30 cellular contexts compared by ENCODE assay signal in genomic region chr22:47320560-47320959, GRCh38.
"Had no signal": no experiment of that assay in that cellular context is flagged by ENCODE, and none has a peak within 500 bp of the region (broad histone marks: within the 10 kb centered on the region; RNA-seq: fewer than 3 reads in every experiment).

No MANE protein-coding gene starts in this region.

- ATAC-seq: activated naive CD4-positive, alpha-beta T cell treated with anti-CD3 and anti-CD28 coated beads, Interleukin-2, amount 50 U/mL, for 72 hours; activated naive CD8-positive, alpha-beta T cell treated with anti-CD3 and anti-CD28 coated beads, Interleukin-2, amount 50 U/mL, for 24 hours; activated T-cell treated with anti-CD3 and anti-CD28 coated beads, Interleukin-2, amount 50 U/mL, for 4 hours; activated T-cell treated with anti-CD3 and anti-CD28 coated beads, Interleukin-2, amount 50 U/mL, for 72 hours; activated T-helper 17 cell treated with anti-CD3 and anti-CD28 coated beads, Interleukin-2, amount 50 U/mL, for 72 hours; body of pancreas had no signal

- H3K4me1 ChIP-seq: adrenal gland, ascending aorta, body of pancreas, breast epithelium had no signal

- H3K4me3 ChIP-seq: adrenal gland, ascending aorta, body of pancreas, breast epithelium, cardiac muscle cell had no signal

- H3K36me3 ChIP-seq: adrenal gland, ascending aorta, brain microvascular endothelial cell, breast epithelium, cardiac muscle cell had no signal

- H3K27me3 ChIP-seq: adrenal gland, ascending aorta, body of pancreas, brain microvascular endothelial cell, cardiac muscle cell had no signal

- DNase-seq: activated effector memory CD4-positive, alpha-beta T cell treated with anti-CD3 and anti-CD28 coated beads, Interleukin-2, amount 50 U/mL, for 16 hours; activated effector memory CD4-positive, alpha-beta T cell treated with Interleukin-2 at 50 U/mL for 16 hours; activated gamma-delta T cell; activated gamma-delta T cell treated with Interleukin-2 at 50 U/mL for 16 hours; activated naive CD4-positive, alpha-beta T cell; activated naive CD4-positive, alpha-beta T cell treated with anti-CD3 and anti-CD28 coated beads for 36 hours; activated naive CD4-positive, alpha-beta T cell treated with anti-CD3 and anti-CD28 coated beads, Interleukin-2, amount 10 ng/mL, durations not matched to agents 7 days and 5 days; activated naive CD4-positive, alpha-beta T cell treated with anti-CD3 and anti-CD28 coated beads, Interleukin-2, amount 50 U/mL, for 16 hours; activated naive CD4-positive, alpha-beta T cell treated with Interleukin-2 at 50 U/mL for 16 hours; activated naive CD8-positive, alpha-beta T cell treated with anti-CD3 and anti-CD28 coated beads for 36 hours; activated naive CD8-positive, alpha-beta T cell treated with anti-CD3 and anti-CD28 coated beads, Interleukin-2, amount 10 ng/mL, durations not matched to agents 7 days and 5 days; activated naive CD8-positive, alpha-beta T cell treated with anti-CD3 and anti-CD28 coated beads, Interleukin-2, amount 50 U/mL, for 24 hours; activated T-cell treated with anti-CD3 and anti-CD28 coated beads, Interleukin-2, amount 50 U/mL, for 4 hours; activated T-cell treated with anti-CD3 and anti-CD28 coated beads, Interleukin-2, amount 50 U/mL, for 48 hours; activated T-cell treated with anti-CD3 and anti-CD28 coated beads, Interleukin-2, amount 50 U/mL, for 72 hours; amniotic stem cell; amygdala; anterior cingulate cortex; aorta; body of pancreas; brain microvascular endothelial cell; caudate nucleus; central memory CD4-positive, alpha-beta T cell; cerebellar nuclear complex had no signal

- H3K27ac ChIP-seq: adrenal gland, ascending aorta, body of pancreas, brain microvascular endothelial cell, breast epithelium, cardiac muscle cell had no signal
